In the genomic region with DNA sequence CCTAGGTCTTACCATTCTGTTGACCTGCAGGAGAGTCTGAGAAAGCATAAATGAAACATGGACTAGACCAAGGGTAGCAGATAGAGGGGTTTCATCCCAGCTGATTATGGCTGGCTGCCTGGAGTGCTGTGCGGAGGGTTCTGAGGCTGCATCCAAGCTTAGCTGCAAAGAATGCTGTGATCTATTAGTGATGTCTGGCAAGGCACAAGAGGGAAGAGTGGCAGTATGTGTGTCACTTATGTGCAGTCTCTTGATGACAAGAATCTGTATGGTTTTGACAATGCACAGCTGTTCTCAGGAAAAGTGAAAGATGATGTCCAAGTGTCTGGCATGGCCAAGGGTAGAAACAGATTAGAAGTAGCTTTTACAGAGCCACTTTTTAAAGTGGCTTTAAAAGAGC, we compare ENCODE assay signal across 39 cellular contexts. TPM values are rescaled to one million over a fixed set of nuclear protein-coding genes. Genes with fewer than 3 reads are reported as not detected.
"Had no signal": no experiment of that assay in that cellular context is flagged by ENCODE, and none has a peak within 500 bp of the region (broad histone marks: within the 10 kb centered on the region; RNA-seq: fewer than 3 reads in every experiment).

No MANE protein-coding gene starts in this region.

- H3K9ac ChIP-seq: KMS-11 had no signal

- H3K27me3 ChIP-seq: MG63 had no signal

- H3K4me3 ChIP-seq: MG63 had no signal

- H3K4me2 ChIP-seq: KMS-11 had no signal

- H3K9me3 ChIP-seq: MG63 had no signal

- H3K27ac ChIP-seq: KMS-11 had no signal

- DNase-seq: Karpas-422, Kasumi-1, MG63, MM.1S, MV-4-11, NCI-H1048, NCI-H1092, NCI-H1092 treated with DMSO at 0.1 percent for 48 hours, NCI-H1105, NCI-H1105 treated with DMSO at 0.1 percent for 48 hours, NCI-H1417, NCI-H1417 treated with DMSO at 0.1 percent for 48 hours, NCI-H1436, NCI-H1436 treated with DMSO at 0.1 percent for 48 hours, NCI-H146, NCI-H1694, NCI-H1694 treated with DMSO at 0.1 percent for 48 hours, NCI-H187, NCI-H187 treated with DMSO at 0.1 percent for 48 hours, NCI-H1930, NCI-H2029, NCI-H2029 treated with DMSO at 0.1 percent for 48 hours, NCI-H2081, NCI-H2081 treated with DMSO at 0.1 percent for 48 hours, NCI-H2107, NCI-H2171, NCI-H2171 treated with DMSO at 0.1 percent for 48 hours, NCI-H2227 treated with DMSO at 0.1 percent for 48 hours, NCI-H226, NCI-H345, NCI-H446, NCI-H446 treated with DMSO at 0.1 percent for 48 hours, NCI-H510A, NCI-H510A treated with DMSO at 0.1 percent for 48 hours, NCI-H524, NCI-H524 treated with DMSO at 0.1 percent for 48 hours had no signal

- H3K36me3 ChIP-seq: MG63 had no signal

RNA-seq across cellular contexts. Expression of a gene that starts 54.3 kb away (rescaled TPM):
- total RNA-seq: LHCN-M2, M059J had no signal
